1 cellular context compared by ENCODE assay signal in the genomic region with DNA sequence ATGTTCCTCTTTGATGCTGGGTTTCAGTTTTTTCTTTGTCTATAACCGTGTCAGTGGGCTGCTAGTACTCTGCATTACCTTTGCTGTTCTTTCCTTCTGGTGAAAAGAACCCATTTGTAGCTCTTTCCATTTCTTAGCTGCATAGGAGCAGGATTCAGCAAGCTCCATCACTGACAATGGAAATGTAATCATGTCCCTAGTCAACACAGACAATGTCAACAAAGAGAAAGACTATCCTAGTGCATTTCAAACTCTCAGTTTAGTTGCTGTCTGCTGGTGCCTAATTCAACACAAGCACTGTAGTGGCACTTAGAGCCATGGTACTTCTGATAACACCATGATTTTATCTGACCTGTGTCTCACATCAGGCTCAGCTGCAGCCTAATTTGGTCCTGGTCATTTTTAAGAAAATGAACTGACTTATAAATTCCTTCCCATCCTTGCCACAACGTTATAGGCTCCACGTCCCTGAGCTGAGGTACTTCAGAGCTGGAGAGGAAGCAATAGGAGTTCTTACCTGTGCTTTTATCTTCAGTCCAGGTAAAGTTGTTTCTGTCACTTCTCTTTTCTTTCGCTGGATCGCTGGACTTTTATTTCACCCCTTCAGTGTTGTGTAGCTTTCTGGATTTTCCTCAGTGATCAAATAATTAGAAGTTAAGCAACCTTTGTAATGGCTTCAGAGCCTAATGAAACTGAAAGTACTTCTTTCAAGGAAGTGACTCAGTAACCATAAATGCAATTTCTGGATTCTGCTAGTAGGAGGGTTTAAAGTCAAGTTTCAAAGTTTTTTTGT.
A peak's percentile ranks its signal among the peaks of the same experiment; 100 is the strongest.
TF ChIP-seq lines count a peak whose summit lies in the region.

A gene with protein sequence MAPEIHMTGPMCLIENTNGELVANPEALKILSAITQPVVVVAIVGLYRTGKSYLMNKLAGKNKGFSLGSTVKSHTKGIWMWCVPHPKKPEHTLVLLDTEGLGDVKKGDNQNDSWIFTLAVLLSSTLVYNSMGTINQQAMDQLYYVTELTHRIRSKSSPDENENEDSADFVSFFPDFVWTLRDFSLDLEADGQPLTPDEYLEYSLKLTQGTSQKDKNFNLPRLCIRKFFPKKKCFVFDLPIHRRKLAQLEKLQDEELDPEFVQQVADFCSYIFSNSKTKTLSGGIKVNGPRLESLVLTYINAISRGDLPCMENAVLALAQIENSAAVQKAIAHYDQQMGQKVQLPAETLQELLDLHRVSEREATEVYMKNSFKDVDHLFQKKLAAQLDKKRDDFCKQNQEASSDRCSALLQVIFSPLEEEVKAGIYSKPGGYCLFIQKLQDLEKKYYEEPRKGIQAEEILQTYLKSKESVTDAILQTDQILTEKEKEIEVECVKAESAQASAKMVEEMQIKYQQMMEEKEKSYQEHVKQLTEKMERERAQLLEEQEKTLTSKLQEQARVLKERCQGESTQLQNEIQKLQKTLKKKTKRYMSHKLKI (minus strand): TSS at position 700 of the 793 bp plus-strand sequence. CDS start 2,145 bp downstream, outside the sequence.

TF ChIP-seq in IMR-90, 13 proteins besides CTCF, POLR2A, EP300 and RAD21 (continued from another document):
- no peak for TF ChIP-seq CHD1 (IDR thresholded peaks at IDR 0.05; ENCODE audit: low read depth, low read length)
- TF ChIP-seq CEBPB (IDR thresholded peaks at IDR 0.05; ENCODE audit: low read depth, low read length), result peak; percentile 90
